Comparison of ENCODE assay signal across 1 cellular context in the genomic region with DNA sequence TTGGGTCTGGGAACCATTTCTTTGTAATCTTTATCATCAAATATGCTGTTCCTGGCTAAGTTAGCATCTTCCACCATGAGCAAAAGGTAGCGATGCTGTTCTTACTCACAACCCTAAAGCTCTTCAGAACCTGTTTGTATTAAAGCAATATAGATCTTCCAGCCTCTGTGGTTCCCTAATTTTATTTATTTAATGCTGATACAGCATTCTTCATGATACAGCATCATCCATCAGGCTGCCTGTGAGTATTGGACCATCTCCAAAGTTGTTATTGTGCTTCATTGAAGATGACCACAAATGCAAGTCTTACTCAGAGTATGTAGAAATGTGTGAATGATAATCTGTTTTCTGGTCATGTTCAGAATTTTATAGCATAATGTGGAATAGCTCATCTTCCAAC.
A peak's percentile ranks its signal among the peaks of the same experiment; 100 is the strongest.
TF ChIP-seq lines count a peak whose summit lies in the region.

No MANE protein-coding gene starts in this region.

TF ChIP-seq in K562, 482 proteins besides CTCF, POLR2A, EP300 and RAD21 (continued from another document):
- TF ChIP-seq NCOA1 (IDR thresholded peaks at IDR 0.05; ENCODE audit: low read depth) (no peak), MAFK (IDR thresholded peaks at IDR 0.05; ENCODE audit: low read length) (peak; percentile 78), ILF3 (IDR thresholded peaks at IDR 0.05; ENCODE audit: borderline replicate concordance) (no peak), DNMT1 (IDR thresholded peaks at IDR 0.05) (no peak), MYNN (IDR thresholded peaks at IDR 0.05) (no peak), MYNN (CRISPR knock-in tag; IDR thresholded peaks at IDR 0.05) (no peak), MAFG (tag; conservative IDR thresholded peaks at IDR 0.05) (peak; percentile 61), ZBTB8A (IDR thresholded peaks at IDR 0.05; ENCODE audit: partially characterized antibody) (no peak), CSDE1 (IDR thresholded peaks at IDR 0.05) (no peak), U2AF1 (optimal IDR thresholded peaks at IDR 0.05; ENCODE audit: low read depth, low read length) (no peak), SMAD2 (IDR thresholded peaks at IDR 0.05; ENCODE audit: low read depth, low read length) (no peak), C11orf30 (IDR thresholded peaks at IDR 0.05; ENCODE audit: low read depth) (0 out of 2 replicates have a peak, but pooled peaks have one; percentile 28), JUND (IDR thresholded peaks at IDR 0.05; ENCODE audit: borderline replicate concordance, low read depth, low read length) (no peak), JUND (tag; IDR thresholded peaks at IDR 0.05; ENCODE audit: borderline replicate concordance, low read depth, low read length) (no peak), ZNF316 (IDR thresholded peaks at IDR 0.05) (peak; percentile 74), KLF16 (IDR thresholded peaks at IDR 0.05) (no peak), MAFF (IDR thresholded peaks at IDR 0.05; ENCODE audit: low read length) (peak; percentile 79)
- TF ChIP-seq, protein P1, sequence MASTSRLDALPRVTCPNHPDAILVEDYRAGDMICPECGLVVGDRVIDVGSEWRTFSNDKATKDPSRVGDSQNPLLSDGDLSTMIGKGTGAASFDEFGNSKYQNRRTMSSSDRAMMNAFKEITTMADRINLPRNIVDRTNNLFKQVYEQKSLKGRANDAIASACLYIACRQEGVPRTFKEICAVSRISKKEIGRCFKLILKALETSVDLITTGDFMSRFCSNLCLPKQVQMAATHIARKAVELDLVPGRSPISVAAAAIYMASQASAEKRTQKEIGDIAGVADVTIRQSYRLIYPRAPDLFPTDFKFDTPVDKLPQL (IDR thresholded peaks at IDR 0.05; ENCODE audit: extremely low read depth, insufficient read length) = no peak
- TF ChIP-seq, protein P2, sequence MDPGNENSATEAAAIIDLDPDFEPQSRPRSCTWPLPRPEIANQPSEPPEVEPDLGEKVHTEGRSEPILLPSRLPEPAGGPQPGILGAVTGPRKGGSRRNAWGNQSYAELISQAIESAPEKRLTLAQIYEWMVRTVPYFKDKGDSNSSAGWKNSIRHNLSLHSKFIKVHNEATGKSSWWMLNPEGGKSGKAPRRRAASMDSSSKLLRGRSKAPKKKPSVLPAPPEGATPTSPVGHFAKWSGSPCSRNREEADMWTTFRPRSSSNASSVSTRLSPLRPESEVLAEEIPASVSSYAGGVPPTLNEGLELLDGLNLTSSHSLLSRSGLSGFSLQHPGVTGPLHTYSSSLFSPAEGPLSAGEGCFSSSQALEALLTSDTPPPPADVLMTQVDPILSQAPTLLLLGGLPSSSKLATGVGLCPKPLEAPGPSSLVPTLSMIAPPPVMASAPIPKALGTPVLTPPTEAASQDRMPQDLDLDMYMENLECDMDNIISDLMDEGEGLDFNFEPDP (CRISPR knock-in tag; IDR thresholded peaks at IDR 0.05) = no peak
